In genomic region chr12:6752181-6752930, GRCh38 we compare ENCODE assay signal across 1 cellular context.
TF ChIP-seq lines count a peak whose summit lies in the region.

No MANE protein-coding gene starts in this region.

TF ChIP-seq in GM12878, 131 proteins besides CTCF, POLR2A, EP300 and RAD21:
- TF ChIP-seq EGR1 (IDR thresholded peaks at IDR 0.05; ENCODE audit: borderline replicate concordance in 1 of 2, low read depth in 2 of 2, low read length in 2 of 2) (0 out of 3 replicates have a peak, but pooled peaks of 1 of the 2 experiments have one; percentile 5), CREB1 (IDR thresholded peaks at IDR 0.05; ENCODE audit: low read depth) (no peak)
